ENCODE assay signal across 14 cellular contexts in the genomic region with DNA sequence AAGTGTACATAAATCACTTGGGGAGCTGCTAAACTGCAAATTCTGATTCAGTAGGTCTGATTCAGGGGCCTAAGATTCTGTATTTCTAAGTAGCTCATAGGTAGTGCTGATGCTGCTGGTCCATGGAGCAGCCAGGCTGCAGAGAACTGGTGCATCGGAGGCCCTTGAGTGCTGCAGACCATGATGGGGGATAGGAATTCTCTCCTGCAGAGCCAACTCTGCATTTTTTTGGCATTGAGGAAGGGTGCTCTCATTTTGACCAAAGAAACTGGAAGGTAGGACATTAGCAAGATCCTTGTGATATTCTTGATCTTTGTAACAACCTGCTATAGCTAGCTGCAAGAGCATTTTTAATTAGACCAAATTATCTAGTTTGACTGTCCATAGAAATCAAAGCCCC. TPM values are rescaled to one million over a fixed set of nuclear protein-coding genes. Genes with fewer than 3 reads are reported as not detected.
DNase-seq lines count a peak whose midpoint lies in the region; ATAC-seq, FAIRE-seq and TF ChIP-seq lines count a peak whose summit lies in the region.
"Had no signal": no experiment of that assay in that cellular context is flagged by ENCODE, and none has a peak within 500 bp of the region (broad histone marks: within the 10 kb centered on the region; RNA-seq: fewer than 3 reads in every experiment).

No MANE protein-coding gene starts in this region.

- H3K9me3 Mint-ChIP-seq in activated naive CD8-positive, alpha-beta T cell (ENCODE audit: low read depth) = no peaks in the 10 kb centered on the region
- H3K9me3 Mint-ChIP-seq in activated naive CD8-positive, alpha-beta T cell treated with anti-CD3 and anti-CD28 coated beads, Interleukin-2, amount 50 U/mL, for 24 hours = no peaks in the 10 kb centered on the region
- H3K9me3 Mint-ChIP-seq in astrocyte (ENCODE audit: unreplicated experiment) (peaks cover 10% of the 10 kb centered on the region), osteocyte (ENCODE audit: unreplicated experiment) (no peaks in the 10 kb centered on the region)

- ATAC-seq in activated naive CD8-positive, alpha-beta T cell treated with anti-CD3 and anti-CD28 coated beads, Interleukin-2, amount 50 U/mL, for 24 hours = no peak
- ATAC-seq: heart left ventricle, left lobe of liver had no signal

- H3K27me3 ChIP-seq in astrocyte (ENCODE audit: insufficient read depth, low read length) (peaks cover 15% of the 10 kb centered on the region), muscle layer of colon (ENCODE audit: control insufficient read depth in 1 of 2, insufficient read depth in 2 of 2, low read length in 2 of 2) (no peaks in the 10 kb centered on the region), transverse colon (peaks cover 17% of the 10 kb centered on the region)

- no peak overlapping the region for H2AFZ ChIP-seq in astrocyte (ENCODE audit: low read depth, low read length)

- H3K4me3 ChIP-seq in astrocyte (ENCODE audit: insufficient read depth, low read depth, low read length) = peak overlapping the region; percentile 1
- no peak overlapping the region for H3K4me3 ChIP-seq in muscle layer of colon (ENCODE audit: low read depth in 1 of 2, low read length in 2 of 2)
- no peak overlapping the region for H3K4me3 ChIP-seq in transverse colon

- no peaks in the 10 kb centered on the region for H4K20me1 ChIP-seq in astrocyte (ENCODE audit: insufficient read depth, low read length)

- H3K27ac ChIP-seq in astrocyte (ENCODE audit: low read depth, low read length) (peak overlapping the region; percentile 78), muscle layer of colon (ENCODE audit: low read depth, low read length) (peak overlapping the region; percentile 99), transverse colon (peak overlapping the region in 3 of 4 donors; percentile 89 to 95 (median 94))
- H3K27ac ChIP-seq: neutrophil had no signal

- peaks cover 2% of the 10 kb centered on the region for H3K27me3 Mint-ChIP-seq in activated naive CD8-positive, alpha-beta T cell
- peaks cover 9% of the 10 kb centered on the region for H3K27me3 Mint-ChIP-seq in activated naive CD8-positive, alpha-beta T cell treated with anti-CD3 and anti-CD28 coated beads, Interleukin-2, amount 50 U/mL, for 24 hours
- H3K27me3 Mint-ChIP-seq in astrocyte (ENCODE audit: low read depth, unreplicated experiment) (peaks cover 73% of the 10 kb centered on the region), osteocyte (ENCODE audit: unreplicated experiment) (peaks cover 63% of the 10 kb centered on the region)

- peak overlapping the region; percentile 11 for H3K9ac ChIP-seq in astrocyte (ENCODE audit: low read length)
- no peak overlapping the region for H3K9ac ChIP-seq in muscle layer of colon (ENCODE audit: low read length)
- H3K9ac ChIP-seq: SK-N-SH had no signal

- in situ Hi-C loops in transverse colon (cut with MboI; ENCODE audit: low pct_ligation_motif_present in 1 of 4, low pct_unique_long_range_greater_than_20kb in 1 of 4, low sequenced_read_pairs in 3 of 4) = no loop called here

- peak overlapping the region; percentile 83 for H3K4me2 ChIP-seq in astrocyte (ENCODE audit: low read length)
- H3K4me2 ChIP-seq: SK-N-SH had no signal

- TF ChIP-seq CTCF in astrocyte (IDR thresholded peaks at IDR 0.05; ENCODE audit: insufficient read depth, low read depth, low read length) (no peak), transverse colon (IDR thresholded peaks at IDR 0.05) (no peak), osteocyte (IDR thresholded peaks at IDR 0.05) (no peak)

- no peak for TF ChIP-seq EP300 in transverse colon (IDR thresholded peaks at IDR 0.05; ENCODE audit: low read depth)

- no peak for FAIRE-seq in astrocyte (lab: Jason Lieb, UNC)

- H3K36me3 ChIP-seq in astrocyte (ENCODE audit: insufficient read depth, low read length) (no peaks in the 10 kb centered on the region), muscle layer of colon (ENCODE audit: insufficient read depth, low read length) (peaks cover 4% of the 10 kb centered on the region), transverse colon (no peaks in the 10 kb centered on the region)
- H3K36me3 ChIP-seq: heart left ventricle, neutrophil had no signal

- H3K4me1 ChIP-seq in astrocyte (ENCODE audit: insufficient read depth, low read length) = peaks cover 24% of the 10 kb centered on the region
- H3K4me1 ChIP-seq in muscle layer of colon (ENCODE audit: insufficient read depth, low read length) = peaks cover 14% of the 10 kb centered on the region
- peaks cover 3 to 25% (median 5%) of the 10 kb centered on the region in 4 donors for H3K4me1 ChIP-seq in transverse colon

- peaks cover 29% of the 10 kb centered on the region for H3K4me1 Mint-ChIP-seq in activated naive CD8-positive, alpha-beta T cell (ENCODE audit: low read depth)
- peaks cover 30% of the 10 kb centered on the region for H3K4me1 Mint-ChIP-seq in activated naive CD8-positive, alpha-beta T cell treated with anti-CD3 and anti-CD28 coated beads, Interleukin-2, amount 50 U/mL, for 24 hours
- H3K4me1 Mint-ChIP-seq in astrocyte (ENCODE audit: low read depth, unreplicated experiment) (peaks cover 5% of the 10 kb centered on the region), osteocyte (ENCODE audit: unreplicated experiment) (peaks cover 11% of the 10 kb centered on the region)

- H3K79me2 ChIP-seq in astrocyte (ENCODE audit: insufficient read depth, low read length) = peaks cover 39% of the 10 kb centered on the region

- no peaks in the 10 kb centered on the region for H3K36me3 Mint-ChIP-seq in activated naive CD8-positive, alpha-beta T cell
- H3K36me3 Mint-ChIP-seq in activated naive CD8-positive, alpha-beta T cell treated with anti-CD3 and anti-CD28 coated beads, Interleukin-2, amount 50 U/mL, for 24 hours (ENCODE audit: low read depth) = peaks cover 3% of the 10 kb centered on the region
- H3K36me3 Mint-ChIP-seq in astrocyte (ENCODE audit: low read depth, unreplicated experiment) (peaks cover 2% of the 10 kb centered on the region), osteocyte (ENCODE audit: unreplicated experiment) (no peaks in the 10 kb centered on the region)

- no peak for DNase-seq in activated naive CD8-positive, alpha-beta T cell treated with anti-CD3 and anti-CD28 coated beads, Interleukin-2, amount 50 U/mL, for 24 hours
- DNase-seq in astrocyte (ENCODE audit: low read depth) (peak; percentile 67), transverse colon (no peak), activated gamma-delta T cell treated with Interleukin-2 at 50 U/mL for 16 hours (no peak), osteocyte (ENCODE audit: extremely low spot score, unreplicated experiment) (no peak), GM19238 (ENCODE audit: insufficient read length, low spot score) (no peak)
- DNase-seq: activated CD4-positive, CD25-positive, alpha-beta regulatory T cell; heart left ventricle; SK-N-SH had no signal

- H3K4me3 Mint-ChIP-seq in activated naive CD8-positive, alpha-beta T cell = peak overlapping the region; percentile 46
- H3K4me3 Mint-ChIP-seq in activated naive CD8-positive, alpha-beta T cell treated with anti-CD3 and anti-CD28 coated beads, Interleukin-2, amount 50 U/mL, for 24 hours = no peak overlapping the region
- H3K4me3 Mint-ChIP-seq in astrocyte (ENCODE audit: unreplicated experiment) (no peak overlapping the region), osteocyte (ENCODE audit: unreplicated experiment) (no peak overlapping the region)

- H3K27ac Mint-ChIP-seq in activated naive CD8-positive, alpha-beta T cell = peak overlapping the region; percentile 73
- no peak overlapping the region for H3K27ac Mint-ChIP-seq in activated naive CD8-positive, alpha-beta T cell treated with anti-CD3 and anti-CD28 coated beads, Interleukin-2, amount 50 U/mL, for 24 hours
- no peak overlapping the region for H3K27ac Mint-ChIP-seq in astrocyte (ENCODE audit: unreplicated experiment)
- no peak overlapping the region for H3K27ac Mint-ChIP-seq in osteocyte (ENCODE audit: unreplicated experiment)

- 93% methylated on average over 1 of the region's 1 CpG; no CpG with 5 or more reads in 1 of the 2 donors for WGBS in transverse colon (ENCODE audit: low coverage in 1 of 2), 2 donors

- intact Hi-C loops in transverse colon (cut with DNase I; ENCODE audit: low total_unique reads) = loop anchor here (5.0 kb wide), 2 partner anchors 37 to 48 kb away; a partner anchor contains a TSS

- H3K9me3 ChIP-seq in astrocyte (ENCODE audit: insufficient read depth, low read depth, low read length) = no peaks in the 10 kb centered on the region
- H3K9me3 ChIP-seq in muscle layer of colon (ENCODE audit: low read length) = no peaks in the 10 kb centered on the region
- no peaks in the 10 kb centered on the region for H3K9me3 ChIP-seq in transverse colon
- H3K9me3 ChIP-seq: heart left ventricle, neutrophil, SK-N-SH had no signal

- no peak for TF ChIP-seq POLR2A in transverse colon (IDR thresholded peaks at IDR 0.05)

RNA-seq across cellular contexts. Expression of a gene that starts 4.7 kb away (rescaled TPM):
- total RNA-seq in astrocyte = 0.41 and 1.8 TPM in 2 replicates
- 10 to 100 TPM in 3 of 4 donors, not detected in 1; 13.5 to 93.9 (median 13.8) TPM for total RNA-seq in transverse colon
- not detected in 2 replicates for total RNA-seq in osteocyte

RNA-seq across cellular contexts. Expression of a gene that starts 9.4 kb away (rescaled TPM):
- total RNA-seq in astrocyte = not detected in 2 replicates
- total RNA-seq in transverse colon = not detected
- not detected in 2 replicates for total RNA-seq in osteocyte
- total RNA-seq: heart left ventricle, HT-29, left lobe of liver had no signal

RNA-seq across cellular contexts. Expression of a gene that starts 37.9 kb away (rescaled TPM):
- total RNA-seq in astrocyte (not detected in 2 replicates), transverse colon (1 to 10 TPM in 3 of 4 donors, not detected in 1; 1.9 to 4.8 (median 2.0) TPM), osteocyte (not detected in 2 replicates)

RNA-seq across cellular contexts. Expression of a gene that starts 49.8 kb away (rescaled TPM):
- total RNA-seq in astrocyte (not detected in 2 replicates), transverse colon (10 to 100 TPM; 25.7 to 57.1 (median 34.9) TPM), osteocyte (0.46 TPM in 1 of 2 replicates, not detected in the other)

RNA-seq across cellular contexts. Expression of a gene that starts 53.4 kb away (rescaled TPM):
- total RNA-seq in astrocyte (not detected in 2 replicates), transverse colon (10 to 100 TPM; 10.5 to 35.4 (median 18.7) TPM), osteocyte (not detected in 2 replicates)
